Comparison of ENCODE assay signal across 23 cellular contexts in the genomic region with DNA sequence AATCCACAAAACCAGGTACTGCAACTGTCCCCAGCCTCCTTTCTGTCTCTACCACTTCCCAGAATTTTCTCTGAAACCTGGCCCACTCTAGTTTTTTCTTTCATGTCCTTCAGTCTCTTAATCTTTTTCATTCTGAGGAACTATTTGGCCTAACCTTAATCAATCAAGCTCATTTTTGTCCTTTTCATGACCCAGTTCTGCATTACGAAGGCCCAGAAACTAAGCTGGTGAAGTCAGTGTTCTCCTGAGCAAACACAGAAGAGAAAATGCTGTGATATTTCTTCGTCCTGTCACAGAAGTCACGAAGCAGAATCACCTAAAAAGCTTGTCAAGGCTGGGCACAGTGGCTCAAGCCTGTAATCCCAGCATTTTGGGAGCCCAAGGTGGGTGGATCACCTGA.
A peak's percentile ranks its signal among the peaks of the same experiment; 100 is the strongest.
DNase-seq lines count a peak whose midpoint lies in the region; ATAC-seq, FAIRE-seq and TF ChIP-seq lines count a peak whose summit lies in the region.
"Had no signal": no experiment of that assay in that cellular context is flagged by ENCODE, and none has a peak within 500 bp of the region (broad histone marks: within the 10 kb centered on the region; RNA-seq: fewer than 3 reads in every experiment).

No MANE protein-coding gene starts in this region.

- H2AFZ ChIP-seq in astrocyte (ENCODE audit: low read depth, low read length), result no peak overlapping the region

- H3K9ac ChIP-seq in astrocyte (ENCODE audit: low read length), result no peak overlapping the region
- H3K9ac ChIP-seq: BLaER1 treated with 17β-estradiol and CSF1 and Interleukin-3, amounts not matched to agents 10 nM and 100 nM had no signal

- intact Hi-C loops in activated B cell treated with CpG ODN at 0.5 μM for 24 hours (cut with micrococcal nuclease), result no loop called here
- intact Hi-C loops in left ventricle myocardium superior (cut with micrococcal nuclease), result no loop called here

- H3K4me1 Mint-ChIP-seq in activated B cell treated with CpG ODN at 0.5 μM for 24 hours, result no peaks in the 10 kb centered on the region
- no peaks in the 10 kb centered on the region for H3K4me1 Mint-ChIP-seq in astrocyte (ENCODE audit: low read depth, unreplicated experiment)
- peaks cover 26% of the 10 kb centered on the region for H3K4me1 Mint-ChIP-seq in mesothelial cell of epicardium
- H3K4me1 Mint-ChIP-seq in nephron progenitor cell, result peaks cover 7% of the 10 kb centered on the region
- H3K4me1 Mint-ChIP-seq: B cell had no signal

- H3K9me3 ChIP-seq in astrocyte (ENCODE audit: insufficient read depth, low read depth, low read length), result no peaks in the 10 kb centered on the region
- H3K9me3 ChIP-seq: A549; BLaER1 treated with 17β-estradiol and CSF1 and Interleukin-3, amounts not matched to agents 10 nM and 100 nM; Caco-2 had no signal

- no peaks in the 10 kb centered on the region for H3K36me3 Mint-ChIP-seq in activated B cell treated with CpG ODN at 0.5 μM for 24 hours (ENCODE audit: low read depth)
- H3K36me3 Mint-ChIP-seq in astrocyte (ENCODE audit: low read depth, unreplicated experiment), result no peaks in the 10 kb centered on the region
- H3K36me3 Mint-ChIP-seq in mesothelial cell of epicardium, result peaks cover 16% of the 10 kb centered on the region
- no peaks in the 10 kb centered on the region for H3K36me3 Mint-ChIP-seq in nephron progenitor cell (ENCODE audit: low read depth)
- H3K36me3 Mint-ChIP-seq: CD8-positive, alpha-beta T cell had no signal

- DNase-seq in activated B cell treated with CpG ODN at 0.5 μM for 24 hours (no peak), astrocyte (ENCODE audit: low read depth) (peak; percentile 53), mesothelial cell of epicardium (ENCODE audit: low spot score in 2 of 2, unreplicated experiment in 2 of 2) (no peak), nephron progenitor cell (no peak), anterior cingulate cortex (lab: John Stamatoyannopoulos, UW) (no peak), left ventricle myocardium superior (no peak), brain microvascular endothelial cell (no peak)
- DNase-seq in activated CD4-positive, alpha-beta T cell treated with anti-CD3 and anti-CD28 coated beads, Interleukin-2, amount 50 U/mL, for 48 hours, result no peak
- DNase-seq: AML-193; Caco-2; Calu3; CD4-positive, alpha-beta T cell; CD8-positive, alpha-beta T cell; DMS79 treated with DMSO at 0.1 percent for 48 hours; GF-D8 had no signal

- H3K36me3 ChIP-seq in astrocyte (ENCODE audit: insufficient read depth, low read length), result no peaks in the 10 kb centered on the region
- H3K36me3 ChIP-seq in brain microvascular endothelial cell (replicated peaks), result no peaks in the 10 kb centered on the region
- H3K36me3 ChIP-seq: BLaER1 treated with 17β-estradiol and CSF1 and Interleukin-3, amounts not matched to agents 10 nM and 100 nM had no signal

- no peak overlapping the region for H3K4me3 Mint-ChIP-seq in activated B cell treated with CpG ODN at 0.5 μM for 24 hours
- H3K4me3 Mint-ChIP-seq in astrocyte (ENCODE audit: unreplicated experiment), result no peak overlapping the region
- H3K4me3 Mint-ChIP-seq in mesothelial cell of epicardium, result no peak overlapping the region
- no peak overlapping the region for H3K4me3 Mint-ChIP-seq in nephron progenitor cell
- H3K4me3 Mint-ChIP-seq: B cell; CD4-positive, alpha-beta T cell; CD8-positive, alpha-beta T cell had no signal

- CTCF ChIA-PET in activated B cell treated with CpG ODN at 0.5 μM for 24 hours (lab: Charles Lee), result no interaction called here

- FAIRE-seq in astrocyte (lab: Jason Lieb, UNC), result no peak
- FAIRE-seq: A549, G401.6, GM12891, GM19239 had no signal

- peaks cover 4% of the 10 kb centered on the region for H3K9me3 Mint-ChIP-seq in activated B cell treated with CpG ODN at 0.5 μM for 24 hours
- H3K9me3 Mint-ChIP-seq in astrocyte (ENCODE audit: unreplicated experiment), result no peaks in the 10 kb centered on the region
- peaks cover 17% of the 10 kb centered on the region for H3K9me3 Mint-ChIP-seq in mesothelial cell of epicardium
- no peaks in the 10 kb centered on the region for H3K9me3 Mint-ChIP-seq in nephron progenitor cell
- H3K9me3 Mint-ChIP-seq: CD4-positive, alpha-beta T cell; CD8-positive, alpha-beta T cell had no signal

- no peaks in the 10 kb centered on the region for H4K20me1 ChIP-seq in astrocyte (ENCODE audit: insufficient read depth, low read length)
- H4K20me1 ChIP-seq: BLaER1 treated with 17β-estradiol and CSF1 and Interleukin-3, amounts not matched to agents 10 nM and 100 nM had no signal

- no peaks in the 10 kb centered on the region for H3K4me1 ChIP-seq in astrocyte (ENCODE audit: insufficient read depth, low read length)
- H3K4me1 ChIP-seq: A549, Caco-2 had no signal

- POLR2A ChIA-PET in activated B cell treated with CpG ODN at 0.5 μM for 24 hours (lab: Charles Lee), result no interaction called here

- H3K27me3 Mint-ChIP-seq in activated B cell treated with CpG ODN at 0.5 μM for 24 hours (no peaks in the 10 kb centered on the region), astrocyte (ENCODE audit: low read depth, unreplicated experiment) (no peaks in the 10 kb centered on the region), mesothelial cell of epicardium (ENCODE audit: low read depth) (no peaks in the 10 kb centered on the region), nephron progenitor cell (ENCODE audit: low read depth, poor library complexity) (no peaks in the 10 kb centered on the region)
- H3K27me3 Mint-ChIP-seq: B cell; CD4-positive, alpha-beta T cell had no signal

- H3K27me3 ChIP-seq in astrocyte (ENCODE audit: insufficient read depth, low read length) (no peaks in the 10 kb centered on the region), brain microvascular endothelial cell (replicated peaks) (no peaks in the 10 kb centered on the region)
- H3K27me3 ChIP-seq: BLaER1 treated with 17β-estradiol and CSF1 and Interleukin-3, amounts not matched to agents 10 nM and 100 nM had no signal

- H3K4me3 ChIP-seq in astrocyte (ENCODE audit: insufficient read depth, low read depth, low read length) (no peak overlapping the region), brain microvascular endothelial cell (ENCODE audit: low read depth, low read length) (no peak overlapping the region)
- H3K4me3 ChIP-seq: A549; BLaER1 treated with 17β-estradiol and CSF1 and Interleukin-3, amounts not matched to agents 10 nM and 100 nM had no signal

- TF ChIP-seq CTCF in activated B cell treated with CpG ODN at 0.5 μM for 24 hours (IDR thresholded peaks at IDR 0.05), result no peak
- TF ChIP-seq CTCF in astrocyte (IDR thresholded peaks at IDR 0.05; ENCODE audit: insufficient read depth, low read depth, low read length), result no peak
- no peak for TF ChIP-seq CTCF in mesothelial cell of epicardium (IDR thresholded peaks at IDR 0.05; ENCODE audit: unreplicated experiment)
- no peak for TF ChIP-seq CTCF in nephron progenitor cell (IDR thresholded peaks at IDR 0.05)
- no peak for TF ChIP-seq CTCF in brain microvascular endothelial cell (IDR thresholded peaks at IDR 0.05; ENCODE audit: low read depth, low read length, missing control alignments)

- no peak overlapping the region for H3K4me2 ChIP-seq in astrocyte (ENCODE audit: low read length)
- H3K4me2 ChIP-seq: A549; BLaER1 treated with 17β-estradiol and CSF1 and Interleukin-3, amounts not matched to agents 10 nM and 100 nM had no signal

- H3K79me2 ChIP-seq in astrocyte (ENCODE audit: insufficient read depth, low read length), result no peaks in the 10 kb centered on the region

- ATAC-seq in activated B cell treated with CpG ODN at 0.5 μM for 24 hours (ENCODE audit: low read depth), result no peak
- no peak for ATAC-seq in left ventricle myocardium superior
- ATAC-seq: A549; CD8-positive, alpha-beta T cell had no signal

- H3K27ac Mint-ChIP-seq in activated B cell treated with CpG ODN at 0.5 μM for 24 hours (peak overlapping the region; percentile 47), astrocyte (ENCODE audit: unreplicated experiment) (no peak overlapping the region), mesothelial cell of epicardium (peak overlapping the region; percentile 99), nephron progenitor cell (peak overlapping the region; percentile 97)
- H3K27ac Mint-ChIP-seq: B cell; CD4-positive, alpha-beta T cell; CD8-positive, alpha-beta T cell had no signal

- H3K27ac ChIP-seq in astrocyte (ENCODE audit: low read depth, low read length) (no peak overlapping the region), brain microvascular endothelial cell (no peak overlapping the region)
- H3K27ac ChIP-seq: 22Rv1; A549; BLaER1 treated with 17β-estradiol and CSF1 and Interleukin-3, amounts not matched to agents 10 nM and 100 nM; C4-2B had no signal

- in situ Hi-C loops in brain microvascular endothelial cell (cut with HindIII; ENCODE audit: low pct_ligation_motif_present, low sequenced_read_pairs), result no loop called here
